In the genomic region with DNA sequence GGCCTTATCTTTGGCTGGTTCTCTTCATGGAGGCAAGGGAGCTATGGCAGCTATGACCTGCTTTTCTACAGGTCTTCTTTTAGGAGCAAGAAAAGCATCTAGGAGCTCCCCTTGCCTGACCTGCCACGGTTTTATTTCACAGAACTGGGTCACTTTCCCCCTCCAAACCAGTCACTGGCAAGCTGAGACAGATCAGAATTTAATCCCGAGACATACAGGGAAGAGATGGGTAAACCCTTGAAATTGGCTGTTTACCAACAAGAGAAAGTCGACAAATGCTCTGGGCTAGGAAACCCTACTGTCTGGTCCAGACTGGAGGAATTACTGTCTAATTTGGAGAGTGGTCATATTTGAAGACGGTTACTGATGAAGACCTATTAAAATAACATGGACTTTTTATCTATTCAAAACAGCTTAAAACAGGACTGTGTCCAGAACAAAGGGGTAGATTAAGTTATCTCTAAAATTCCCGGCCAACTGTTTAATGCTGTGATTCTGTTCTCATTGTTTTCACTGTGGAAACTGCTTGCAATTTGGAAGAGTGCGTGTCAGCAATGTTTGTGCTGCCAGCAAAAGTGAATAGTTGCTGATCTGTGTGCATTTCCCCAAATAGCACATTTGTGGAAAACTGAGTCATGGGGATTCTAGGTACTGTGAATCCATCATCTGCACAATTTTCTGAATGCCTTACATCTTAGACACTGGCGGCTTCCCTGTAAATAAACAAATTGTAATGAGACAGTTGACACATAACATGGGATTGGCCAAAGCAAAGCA, we compare ENCODE assay signal across 12 cellular contexts.
DNase-seq lines count a peak whose midpoint lies in the region; ATAC-seq and TF ChIP-seq lines count a peak whose summit lies in the region.
"Had no signal": no experiment of that assay in that cellular context is flagged by ENCODE, and none has a peak within 500 bp of the region (broad histone marks: within the 10 kb centered on the region; RNA-seq: fewer than 3 reads in every experiment).

No MANE protein-coding gene starts in this region.

- H3K79me2 ChIP-seq in parathyroid adenoma = no peaks in the 10 kb centered on the region

- H3K27me3 ChIP-seq in foreskin keratinocyte (no peaks in the 10 kb centered on the region), parathyroid adenoma (ENCODE audit: control insufficient read depth, insufficient read depth, low read length) (no peaks in the 10 kb centered on the region)
- H3K27me3 ChIP-seq: upper lobe of left lung had no signal

- no peaks in the 10 kb centered on the region for H3K27me3 Mint-ChIP-seq in naive thymus-derived CD8-positive, alpha-beta T cell

- no peak for TF ChIP-seq CTCF in foreskin keratinocyte (conservative IDR thresholded peaks at IDR 0.05)
- TF ChIP-seq CTCF in parathyroid adenoma (IDR thresholded peaks at IDR 0.05) = no peak

- no peak overlapping the region for H3K4me3 ChIP-seq in parathyroid adenoma (ENCODE audit: low read depth, low read length)
- H3K4me3 ChIP-seq: upper lobe of left lung had no signal

- ATAC-seq in foreskin keratinocyte (peak; percentile 64), HG02610 (IDR thresholded peaks at IDR 0.05; ENCODE audit: unreplicated experiment) (no peak), HG03432 (IDR thresholded peaks at IDR 0.05; ENCODE audit: unreplicated experiment) (no peak)
- ATAC-seq in naive thymus-derived CD8-positive, alpha-beta T cell = no peak
- ATAC-seq: HCT116 had no signal

- H3K9me3 Mint-ChIP-seq in naive thymus-derived CD8-positive, alpha-beta T cell = no peaks in the 10 kb centered on the region

- H3K4me2 ChIP-seq in parathyroid adenoma (ENCODE audit: low read length) = peak overlapping the region; percentile 46

- H3K27ac Mint-ChIP-seq in naive thymus-derived CD8-positive, alpha-beta T cell = no peak overlapping the region

- H3K36me3 Mint-ChIP-seq in naive thymus-derived CD8-positive, alpha-beta T cell = no peaks in the 10 kb centered on the region

- peak overlapping the region; percentile 36 for H2AFZ ChIP-seq in parathyroid adenoma

- POLR2A ChIA-PET in naive thymus-derived CD8-positive, alpha-beta T cell (lab: Charles Lee) = no interaction called here

- no peak overlapping the region for H3K4me3 Mint-ChIP-seq in naive thymus-derived CD8-positive, alpha-beta T cell

- DNase-seq in D341Med (ENCODE audit: low spot score) (peak; percentile 43), amniotic epithelial cell (ENCODE audit: low read depth) (peak; percentile 92), foreskin keratinocyte (peak; percentile 78 to 87)
- DNase-seq in naive thymus-derived CD8-positive, alpha-beta T cell = no peak
- no peak for DNase-seq in stimulated activated CD4-positive, alpha-beta T cell treated with anti-CD3 and anti-CD28 coated beads, Interleukin-4, amount 100 ng/mL, for 1 hour
- DNase-seq: activated naive CD4-positive, alpha-beta T cell treated with anti-CD3 and anti-CD28 coated beads, Interleukin-2, amount 50 U/mL, for 16 hours; NCI-H1930; upper lobe of left lung had no signal

- H3K9me3 ChIP-seq in parathyroid adenoma (ENCODE audit: control insufficient read depth, low read length) = no peaks in the 10 kb centered on the region
- H3K9me3 ChIP-seq: upper lobe of left lung had no signal

- peaks cover 19% of the 10 kb centered on the region for H3K4me1 ChIP-seq in foreskin keratinocyte
- peaks cover 23% of the 10 kb centered on the region for H3K4me1 ChIP-seq in parathyroid adenoma

- H3K4me1 Mint-ChIP-seq in naive thymus-derived CD8-positive, alpha-beta T cell = no peaks in the 10 kb centered on the region

- H3K9ac ChIP-seq in parathyroid adenoma = no peak overlapping the region

- no peaks in the 10 kb centered on the region for H3K36me3 ChIP-seq in parathyroid adenoma (ENCODE audit: control insufficient read depth, insufficient read depth, low read length)
- H3K36me3 ChIP-seq: upper lobe of left lung had no signal

- H3K27ac ChIP-seq in foreskin keratinocyte (no peak overlapping the region), parathyroid adenoma (peak overlapping the region; percentile 86)
- H3K27ac ChIP-seq: upper lobe of left lung had no signal

Comparison
In these comparisons a context has a peak if more than half of its experiments do, and no peak if none do; other contexts are left out.
1. DNase-seq: peak in D341Med (single experiment), amniotic epithelial cell (single experiment) and foreskin keratinocyte (2 of 2); none in naive thymus-derived CD8-positive, alpha-beta T cell (0 of 10) and stimulated activated CD4-positive, alpha-beta T cell treated with anti-CD3 and anti-CD28 coated beads, Interleukin-4, amount 100 ng/mL, for 1 hour (single experiment).